In genomic region chr5:148769941-148770340, GRCh38 we compare ENCODE assay signal across 33 cellular contexts. TPM values are rescaled to one million over a fixed set of nuclear protein-coding genes. Genes with fewer than 3 reads are reported as not detected.
DNase-seq lines count a peak whose midpoint lies in the region; ATAC-seq and TF ChIP-seq lines count a peak whose summit lies in the region.
"Had no signal": no experiment of that assay in that cellular context is flagged by ENCODE, and none has a peak within 500 bp of the region (broad histone marks: within the 10 kb centered on the region; RNA-seq: fewer than 3 reads in every experiment).

No MANE protein-coding gene starts in this region.

- H3K27ac Mint-ChIP-seq in MCF 10A (ENCODE audit: low read depth, unreplicated experiment) = no peak overlapping the region
- no peak overlapping the region for H3K27ac Mint-ChIP-seq in CD4-positive, alpha-beta T cell
- H3K27ac Mint-ChIP-seq: B cell; CD4-positive, alpha-beta memory T cell; CD4-positive, CD25-positive, alpha-beta regulatory T cell; CD8-positive, alpha-beta memory T cell; CD8-positive, alpha-beta T cell had no signal

- H3K4me1 ChIP-seq in mammary epithelial cell (ENCODE audit: insufficient read depth, low read length) = peaks cover 18% of the 10 kb centered on the region
- H3K4me1 ChIP-seq in PC-3 (ENCODE audit: insufficient read depth, low read length) = peaks cover 20% of the 10 kb centered on the region
- H3K4me1 ChIP-seq: A549, BE2C, Caco-2 had no signal

- no peaks in the 10 kb centered on the region for H3F3A ChIP-seq in PC-3 (ENCODE audit: low read length, unreplicated experiment)

- no TSS peak for BruUV-seq in mammary epithelial cell (replicated peaks; lab: Mats Ljungman, UMichigan)
- BruUV-seq in MCF 10A (replicated peaks; lab: Mats Ljungman, UMichigan) = no TSS peak
- no TSS peak for BruUV-seq in PC-3 (replicated peaks; lab: Mats Ljungman, UMichigan)

- H4K20me1 ChIP-seq in mammary epithelial cell (ENCODE audit: insufficient read depth, low read length) = no peaks in the 10 kb centered on the region
- no peaks in the 10 kb centered on the region for H4K20me1 ChIP-seq in PC-3 (ENCODE audit: low read length)
- H4K20me1 ChIP-seq: BLaER1; BLaER1 treated with 17β-estradiol and CSF1 and Interleukin-3, amounts not matched to agents 10 nM and 100 nM had no signal

- DNase-seq in mammary epithelial cell (peak; percentile 30), MCF 10A (ENCODE audit: unreplicated experiment) (no peak), PC-3 (peak; percentile 74), DMS79 treated with DMSO at 0.1 percent for 48 hours (lab: John Stamatoyannopoulos, UW) (no peak)
- DNase-seq in Jurkat, Clone E6-1 (ENCODE audit: low read depth, low spot score) = peak; percentile 9
- DNase-seq in CD4-positive, alpha-beta T cell = no peak
- DNase-seq: 8988T; ACHN; AML-193; BE2C; C1 segment of cervical spinal cord; Caco-2; Calu3; CD4-positive, alpha-beta memory T cell; CD4-positive, CD25-positive, alpha-beta regulatory T cell; CD8-positive, alpha-beta memory T cell; CD8-positive, alpha-beta T cell; COR-L47; DMS 273 treated with DMSO at 0.1 percent for 48 hours; DMS153; DMS53; DMS79; DND-41; EL had no signal

- H3K27me3 ChIP-seq in mammary epithelial cell (ENCODE audit: insufficient read depth, low read length) (no peaks in the 10 kb centered on the region), PC-3 (ENCODE audit: low read length) (no peaks in the 10 kb centered on the region)
- H3K27me3 ChIP-seq in CD4-positive, alpha-beta T cell (ENCODE audit: control insufficient read depth, insufficient read depth, low read length) = peaks cover 9% of the 10 kb centered on the region
- H3K27me3 ChIP-seq: BE2C; BLaER1; BLaER1 treated with 17β-estradiol and CSF1 and Interleukin-3, amounts not matched to agents 10 nM and 100 nM had no signal

- CTCF ChIA-PET in mammary epithelial cell (lab: Charles Lee; ENCODE audit: low non-redundant PET) = no interaction called here
- CTCF ChIA-PET in MCF 10A (lab: Yijun Ruan, JAX) = interaction anchor here (1.2 to 1.6 kb wide), 3 partner anchors 9 to 11 kb away, joined by 3 to 7 read pairs (median 4); no protein-coding TSS in a partner anchor
- CTCF ChIA-PET in PC-3 (lab: Charles Lee) = interaction anchor here (0.7 kb wide), 1 partner anchor 60 kb away, joined by 3 read pairs; no protein-coding TSS in a partner anchor
- CTCF ChIA-PET in CD4-positive, alpha-beta T cell (lab: Charles Lee) = no interaction called here

- WGBS in mammary epithelial cell (ENCODE audit: low coverage, missing lambda C conversion rate) = 80% methylated on average over 1 of the region's 3 CpGs

- H3K36me3 ChIP-seq in mammary epithelial cell (ENCODE audit: insufficient read depth, low read length) (no peaks in the 10 kb centered on the region), PC-3 (ENCODE audit: low read depth, low read length) (no peaks in the 10 kb centered on the region)
- H3K36me3 ChIP-seq: BE2C; BLaER1; BLaER1 treated with 17β-estradiol and CSF1 and Interleukin-3, amounts not matched to agents 10 nM and 100 nM had no signal

- no peaks in the 10 kb centered on the region for H3K9me3 Mint-ChIP-seq in MCF 10A (ENCODE audit: unreplicated experiment)
- no peaks in the 10 kb centered on the region for H3K9me3 Mint-ChIP-seq in CD4-positive, alpha-beta T cell
- H3K9me3 Mint-ChIP-seq: CD4-positive, alpha-beta memory T cell; CD8-positive, alpha-beta memory T cell; CD8-positive, alpha-beta T cell had no signal

- H2AFZ ChIP-seq in mammary epithelial cell (ENCODE audit: low read depth, low read length) (no peak overlapping the region), PC-3 (ENCODE audit: low read length) (no peak overlapping the region)

- H3K4me2 ChIP-seq in mammary epithelial cell (ENCODE audit: insufficient read depth, low read depth, low read length) (no peak overlapping the region), PC-3 (ENCODE audit: low read length) (no peak overlapping the region; the same call in 1 of the 2 replicates)
- H3K4me2 ChIP-seq: A549, BLaER1 had no signal

- H3K9me3 ChIP-seq in mammary epithelial cell (replicated peaks; ENCODE audit: insufficient read depth, low read length) (no peaks in the 10 kb centered on the region), PC-3 (ENCODE audit: low read length) (no peaks in the 10 kb centered on the region)
- no peaks in the 10 kb centered on the region for H3K9me3 ChIP-seq in CD4-positive, alpha-beta T cell (ENCODE audit: control insufficient read depth, low read length)
- H3K9me3 ChIP-seq: A549; BE2C; BLaER1; BLaER1 treated with 17β-estradiol and CSF1 and Interleukin-3, amounts not matched to agents 10 nM and 100 nM; Caco-2 had no signal

- POLR2A ChIA-PET in MCF 10A (lab: Yijun Ruan, JAX) = no interaction called here
- POLR2A ChIA-PET in PC-3 (lab: Charles Lee; ENCODE audit: unreplicated experiment) = interaction anchor here (0.7 kb wide), 1 partner anchor 9 kb away, joined by 8 read pairs; no protein-coding TSS in a partner anchor
- POLR2A ChIA-PET in CD4-positive, alpha-beta T cell (lab: Charles Lee) = no interaction called here

- H3K4me3 ChIP-seq in mammary epithelial cell (replicated peaks in 1 of 3; ENCODE audit: insufficient read depth in 1 of 3, low read depth in 2 of 3, low read length in 3 of 3) (no peak overlapping the region), PC-3 (ENCODE audit: low read length) (no peak overlapping the region)
- H3K4me3 ChIP-seq in Jurkat, Clone E6-1 (ENCODE audit: low read length) = no peak overlapping the region
- H3K4me3 ChIP-seq: A549; BLaER1; BLaER1 treated with 17β-estradiol and CSF1 and Interleukin-3, amounts not matched to agents 10 nM and 100 nM had no signal

- H3K36me3 Mint-ChIP-seq in MCF 10A (ENCODE audit: insufficient read depth, unreplicated experiment) = no peaks in the 10 kb centered on the region
- no peaks in the 10 kb centered on the region for H3K36me3 Mint-ChIP-seq in CD4-positive, alpha-beta T cell (ENCODE audit: low read depth)
- H3K36me3 Mint-ChIP-seq: CD14-positive monocyte; CD4-positive, alpha-beta memory T cell; CD4-positive, CD25-positive, alpha-beta regulatory T cell; CD8-positive, alpha-beta memory T cell; CD8-positive, alpha-beta T cell had no signal

- H3K4me3 Mint-ChIP-seq in MCF 10A (ENCODE audit: unreplicated experiment) = no peak overlapping the region
- no peak overlapping the region for H3K4me3 Mint-ChIP-seq in CD4-positive, alpha-beta T cell
- H3K4me3 Mint-ChIP-seq: B cell; CD14-positive monocyte; CD4-positive, alpha-beta memory T cell; CD4-positive, CD25-positive, alpha-beta regulatory T cell; CD8-positive, alpha-beta memory T cell; CD8-positive, alpha-beta T cell had no signal

- 0 out of 2 replicates have a peak, but pooled peaks cover 5% of the 10 kb centered on the region for H3K9me2 ChIP-seq in PC-3 (replicated peaks; ENCODE audit: low read length)

- no peaks in the 10 kb centered on the region for H3K4me1 Mint-ChIP-seq in MCF 10A (ENCODE audit: insufficient read depth, unreplicated experiment)
- H3K4me1 Mint-ChIP-seq in CD4-positive, alpha-beta T cell (ENCODE audit: low read depth) = no peaks in the 10 kb centered on the region
- H3K4me1 Mint-ChIP-seq: CD4-positive, alpha-beta memory T cell; CD4-positive, CD25-positive, alpha-beta regulatory T cell; CD8-positive, alpha-beta memory T cell had no signal

- H3K27me3 Mint-ChIP-seq in MCF 10A (ENCODE audit: insufficient read depth, unreplicated experiment) = no peaks in the 10 kb centered on the region
- peaks cover 48% of the 10 kb centered on the region for H3K27me3 Mint-ChIP-seq in CD4-positive, alpha-beta T cell
- H3K27me3 Mint-ChIP-seq: B cell had no signal

- TF ChIP-seq CTCF in mammary epithelial cell (conservative IDR thresholded peaks at IDR 0.05 in 1 of 2, IDR thresholded peaks at IDR 0.05 in 1 of 2; ENCODE audit: extremely low read depth in 1 of 2, insufficient read depth in 1 of 2, low read depth in 1 of 2, low read length in 2 of 2) (no peak), MCF 10A (IDR thresholded peaks at IDR 0.05; ENCODE audit: unreplicated experiment) (no peak), PC-3 (conservative IDR thresholded peaks at IDR 0.05; ENCODE audit: low read depth, low read length) (no peak)
- no peak for TF ChIP-seq CTCF in CD4-positive, alpha-beta T cell (IDR thresholded peaks at IDR 0.05)

- dilution Hi-C loops in mammary epithelial cell (cut with HindIII; ENCODE audit: low sequenced_read_pairs) = loop anchor here (10.0 kb wide), 1 partner anchor 495 kb away; no protein-coding TSS in a partner anchor

- H3K79me2 ChIP-seq in mammary epithelial cell (ENCODE audit: insufficient read depth, low read length) (no peaks in the 10 kb centered on the region), PC-3 (ENCODE audit: low read length) (no peaks in the 10 kb centered on the region)

- H3K27ac ChIP-seq in mammary epithelial cell (ENCODE audit: insufficient read depth, low read depth, low read length) (no peak overlapping the region), PC-3 (ENCODE audit: low read length) (no peak overlapping the region)
- no peak overlapping the region for H3K27ac ChIP-seq in CD4-positive, alpha-beta T cell (ENCODE audit: low read depth, low read length)
- H3K27ac ChIP-seq: 22Rv1, A549, BLaER1, C4-2B had no signal

- intact Hi-C loops in mammary epithelial cell (cut with micrococcal nuclease) (no loop called here), MCF 10A (cut with micrococcal nuclease) (no loop called here), PC-3 (cut with micrococcal nuclease) (no loop called here)
- intact Hi-C loops in CD4-positive, alpha-beta T cell (cut with DNase I, micrococcal nuclease) = no loop called here

- ATAC-seq in PC-3 = peak; percentile 55
- no peak for ATAC-seq in CD4-positive, alpha-beta T cell (ENCODE audit: poor library complexity)
- ATAC-seq: A549; CD8-positive, alpha-beta T cell had no signal

- H3K9ac ChIP-seq in mammary epithelial cell (ENCODE audit: insufficient read depth, low read length) (no peak overlapping the region), PC-3 (ENCODE audit: low read length) (no peak overlapping the region)
- H3K9ac ChIP-seq: BLaER1 had no signal

- in situ Hi-C loops in mammary epithelial cell (cut with MboI; ENCODE audit: low sequenced_read_pairs in 2 of 2) = no loop called here

RNA-seq across cellular contexts. Expression of gene ADRB2, which starts 56.5 kb away (rescaled TPM):
- 10 to 100 TPM in 1 of 2 donors, 1 to 10 TPM in 1; 4.8 to 14.8 TPM for total RNA-seq in mammary epithelial cell
- polyA plus RNA-seq in mammary epithelial cell = 9.5 TPM
- polyA minus RNA-seq in mammary epithelial cell = 14.4 TPM
- total RNA-seq in MCF 10A (2022) = 6.9 and 9.5 TPM in 2 replicates
- 0.75 TPM for polyA plus RNA-seq in Jurkat, Clone E6-1 (2012; ENCODE audit: insufficient read depth, insufficient read length)
- total RNA-seq in PC-3 (2014; rRNA removed) = 41.1 and 42.1 TPM in 2 replicates
- 1 to 10 TPM; 1.2 to 1.6 TPM for total RNA-seq in CD4-positive, alpha-beta T cell
- total RNA-seq: A673, Caco-2, G401 had no signal

Comparison
In these comparisons a context has a peak if more than half of its experiments do, and no peak if none do; other contexts are left out.
1. DNase-seq: peak in mammary epithelial cell (single experiment), Jurkat, Clone E6-1 (single experiment) and PC-3 (single experiment); none in MCF 10A (single experiment), DMS79 treated with DMSO at 0.1 percent for 48 hours (single experiment) and CD4-positive, alpha-beta T cell (0 of 10).
2. CTCF ChIA-PET loops: an anchor here in MCF 10A (1.2 to 1.6 kb wide) and PC-3 (0.7 kb wide); none called in mammary epithelial cell and CD4-positive, alpha-beta T cell.